Comparison of ENCODE assay signal across 9 cellular contexts in genomic region chr10:17512341-17513001, GRCh38. TPM values are rescaled to one million over a fixed set of nuclear protein-coding genes. Genes with fewer than 3 reads are reported as not detected.
DNase-seq lines count a peak whose midpoint lies in the region; ATAC-seq and TF ChIP-seq lines count a peak whose summit lies in the region.
"Had no signal": no experiment of that assay in that cellular context is flagged by ENCODE, and none has a peak within 500 bp of the region (broad histone marks: within the 10 kb centered on the region; RNA-seq: fewer than 3 reads in every experiment).

No MANE protein-coding gene starts in this region.

- H3K27ac ChIP-seq in left ventricle myocardium inferior (replicated peaks), result peak overlapping the region; percentile 58
- H3K27ac ChIP-seq: 22Rv1 had no signal

- H3K36me3 Mint-ChIP-seq in activated CD4-positive, alpha-beta memory T cell treated with anti-CD3 and anti-CD28 coated beads for 36 hours, result peaks cover 2% of the 10 kb centered on the region
- peaks cover 9% of the 10 kb centered on the region for H3K36me3 Mint-ChIP-seq in stimulated activated effector memory CD8-positive, alpha-beta T cell treated with anti-CD3 and anti-CD28 coated beads, Interleukin-12 subunit alpha, Interleukin-12 subunit beta, amount 100 ng/mL, for 72 hours
- H3K36me3 Mint-ChIP-seq in activated CD4-positive, alpha-beta T cell treated with anti-CD3 and anti-CD28 coated beads, Interleukin-2, amount 10 ng/mL, durations not matched to agents 24 days and 14 days (ENCODE audit: low read depth), result no peaks in the 10 kb centered on the region

- H3K9me3 Mint-ChIP-seq in activated CD4-positive, alpha-beta memory T cell treated with anti-CD3 and anti-CD28 coated beads for 36 hours, result no peaks in the 10 kb centered on the region
- peaks cover 3% of the 10 kb centered on the region for H3K9me3 Mint-ChIP-seq in stimulated activated effector memory CD8-positive, alpha-beta T cell treated with anti-CD3 and anti-CD28 coated beads, Interleukin-12 subunit alpha, Interleukin-12 subunit beta, amount 100 ng/mL, for 72 hours
- H3K9me3 Mint-ChIP-seq in activated CD4-positive, alpha-beta T cell treated with anti-CD3 and anti-CD28 coated beads, Interleukin-2, amount 10 ng/mL, durations not matched to agents 24 days and 14 days, result peaks cover 7% of the 10 kb centered on the region

- no peaks in the 10 kb centered on the region for H3K27me3 ChIP-seq in left ventricle myocardium inferior (ENCODE audit: low read depth)

- H3K27me3 Mint-ChIP-seq in activated CD4-positive, alpha-beta memory T cell treated with anti-CD3 and anti-CD28 coated beads for 36 hours, result no peaks in the 10 kb centered on the region
- H3K27me3 Mint-ChIP-seq in activated CD4-positive, alpha-beta T cell treated with anti-CD3 and anti-CD28 coated beads, Interleukin-2, amount 10 ng/mL, durations not matched to agents 24 days and 14 days, result no peaks in the 10 kb centered on the region

- intact Hi-C loops in activated CD4-positive, alpha-beta memory T cell treated with anti-CD3 and anti-CD28 coated beads for 36 hours (cut with micrococcal nuclease), result loop anchor here (5.0 kb wide), 3 partner anchors 85 to 510 kb away; partner anchors contain the start of gene STAM
- intact Hi-C loops in left ventricle myocardium inferior (cut with micrococcal nuclease), result no loop called here
- intact Hi-C loops in activated CD4-positive, alpha-beta T cell treated with anti-CD3 and anti-CD28 coated beads, Interleukin-2, amount 10 ng/mL, durations not matched to agents 24 days and 14 days (cut with micrococcal nuclease), result no loop called here

- no peak for TF ChIP-seq CTCF in left ventricle myocardium inferior (IDR thresholded peaks at IDR 0.05; ENCODE audit: borderline replicate concordance)

- peak; percentile 50 for ATAC-seq in stimulated activated effector memory CD8-positive, alpha-beta T cell treated with anti-CD3 and anti-CD28 coated beads, Interleukin-12 subunit alpha, Interleukin-12 subunit beta, amount 100 ng/mL, for 72 hours
- ATAC-seq in HG02840 (IDR thresholded peaks at IDR 0.05; ENCODE audit: low FRiP score, unreplicated experiment), result no peak

- CTCF ChIA-PET in activated CD4-positive, alpha-beta memory T cell treated with anti-CD3 and anti-CD28 coated beads for 36 hours (lab: Charles Lee), result interaction anchor here (0.9 kb wide), 1 partner anchor 15 kb away, joined by 3 read pairs; no protein-coding TSS in a partner anchor

- H3K4me1 ChIP-seq in left ventricle myocardium inferior, result peaks cover 10% of the 10 kb centered on the region

- H3K4me3 Mint-ChIP-seq in activated CD4-positive, alpha-beta memory T cell treated with anti-CD3 and anti-CD28 coated beads for 36 hours, result no peak overlapping the region
- peak overlapping the region; percentile 54 for H3K4me3 Mint-ChIP-seq in stimulated activated effector memory CD8-positive, alpha-beta T cell treated with anti-CD3 and anti-CD28 coated beads, Interleukin-12 subunit alpha, Interleukin-12 subunit beta, amount 100 ng/mL, for 72 hours
- H3K4me3 Mint-ChIP-seq in activated CD4-positive, alpha-beta T cell treated with anti-CD3 and anti-CD28 coated beads, Interleukin-2, amount 10 ng/mL, durations not matched to agents 24 days and 14 days, result no peak overlapping the region

- H3K4me1 Mint-ChIP-seq in activated CD4-positive, alpha-beta memory T cell treated with anti-CD3 and anti-CD28 coated beads for 36 hours (ENCODE audit: low read depth), result peaks cover 35% of the 10 kb centered on the region
- peaks cover 47% of the 10 kb centered on the region for H3K4me1 Mint-ChIP-seq in stimulated activated effector memory CD8-positive, alpha-beta T cell treated with anti-CD3 and anti-CD28 coated beads, Interleukin-12 subunit alpha, Interleukin-12 subunit beta, amount 100 ng/mL, for 72 hours
- H3K4me1 Mint-ChIP-seq in activated CD4-positive, alpha-beta T cell treated with anti-CD3 and anti-CD28 coated beads, Interleukin-2, amount 10 ng/mL, durations not matched to agents 24 days and 14 days, result peaks cover 21% of the 10 kb centered on the region

- H3K27ac Mint-ChIP-seq in activated CD4-positive, alpha-beta memory T cell treated with anti-CD3 and anti-CD28 coated beads for 36 hours, result peak overlapping the region; percentile 64
- H3K27ac Mint-ChIP-seq in stimulated activated effector memory CD8-positive, alpha-beta T cell treated with anti-CD3 and anti-CD28 coated beads, Interleukin-12 subunit alpha, Interleukin-12 subunit beta, amount 100 ng/mL, for 72 hours, result peak overlapping the region; percentile 79
- H3K27ac Mint-ChIP-seq in activated CD4-positive, alpha-beta T cell treated with anti-CD3 and anti-CD28 coated beads, Interleukin-2, amount 10 ng/mL, durations not matched to agents 24 days and 14 days, result no peak overlapping the region

- POLR2A ChIA-PET in activated CD4-positive, alpha-beta memory T cell treated with anti-CD3 and anti-CD28 coated beads for 36 hours (lab: Charles Lee), result no interaction called here

- no peak overlapping the region for H3K4me3 ChIP-seq in left ventricle myocardium inferior

- H3K9me3 ChIP-seq in left ventricle myocardium inferior (replicated peaks), result no peaks in the 10 kb centered on the region

- DNase-seq in DMS153 (lab: John Stamatoyannopoulos, UW) (peak; percentile 0), DMS153 treated with DMSO at 0.1 percent for 48 hours (lab: John Stamatoyannopoulos, UW; ENCODE audit: unreplicated experiment) (no peak), left ventricle myocardium inferior (peak; percentile 17), amygdala (lab: John Stamatoyannopoulos, UW) (no peak)
- no peak for DNase-seq in activated CD4-positive, alpha-beta memory T cell treated with anti-CD3 and anti-CD28 coated beads for 36 hours
- peak in 1 of 2 donors; percentile 53 for DNase-seq in stimulated activated effector memory CD8-positive, alpha-beta T cell treated with anti-CD3 and anti-CD28 coated beads, Interleukin-12 subunit alpha, Interleukin-12 subunit beta, amount 100 ng/mL, for 72 hours (ENCODE audit: low spot score in 2 of 2)
- no peak for DNase-seq in activated CD4-positive, alpha-beta T cell treated with anti-CD3 and anti-CD28 coated beads, Interleukin-2, amount 10 ng/mL, durations not matched to agents 24 days and 14 days

- H3K36me3 ChIP-seq in left ventricle myocardium inferior, result no peaks in the 10 kb centered on the region

RNA-seq across cellular contexts. Expression of gene ST8SIA6, which starts 58.1 kb away (rescaled TPM):
- under 1 TPM in 1 of 2 experiments, not detected in 1; 0.38 TPM for total RNA-seq in activated CD4-positive, alpha-beta memory T cell treated with anti-CD3 and anti-CD28 coated beads for 36 hours
- total RNA-seq in left ventricle myocardium inferior, result 10.1 TPM
- total RNA-seq in activated CD4-positive, alpha-beta T cell treated with anti-CD3 and anti-CD28 coated beads, Interleukin-2, amount 10 ng/mL, durations not matched to agents 24 days and 14 days, result not detected in 2 replicates

Comparison
In these comparisons a context has a peak if more than half of its experiments do, and no peak if none do; other contexts are left out.
1. DNase-seq: peak in DMS153 (single experiment) and left ventricle myocardium inferior (single experiment); none in DMS153 treated with DMSO at 0.1 percent for 48 hours (single experiment), activated CD4-positive, alpha-beta memory T cell treated with anti-CD3 and anti-CD28 coated beads for 36 hours (single experiment), amygdala (0 of 56) and activated CD4-positive, alpha-beta T cell treated with anti-CD3 and anti-CD28 coated beads, Interleukin-2, amount 10 ng/mL, durations not matched to agents 24 days and 14 days (single experiment).